ENCODE assay signal across 8 cellular contexts in genomic region chr22:46057762-46058420, GRCh38.
A peak's percentile ranks its signal among the peaks of the same experiment; 100 is the strongest.
DNase-seq lines count a peak whose midpoint lies in the region; ATAC-seq and TF ChIP-seq lines count a peak whose summit lies in the region.

No MANE protein-coding gene starts in this region.

- peak overlapping the region; percentile 69 for H3K4me3 ChIP-seq in CD4-positive, CD25-positive, alpha-beta regulatory T cell (ENCODE audit: low read depth, low read length)
- H3K4me3 ChIP-seq in parathyroid adenoma (ENCODE audit: low read depth, low read length) = no peak overlapping the region

- H3K27me3 Mint-ChIP-seq in CD4-positive, CD25-positive, alpha-beta regulatory T cell = no peaks in the 10 kb centered on the region
- no peaks in the 10 kb centered on the region for H3K27me3 Mint-ChIP-seq in T-helper 17 cell

- no peak for TF ChIP-seq CTCF in parathyroid adenoma (IDR thresholded peaks at IDR 0.05)

- peaks cover 37% of the 10 kb centered on the region for H3K79me2 ChIP-seq in parathyroid adenoma

- H3K36me3 Mint-ChIP-seq in CD4-positive, CD25-positive, alpha-beta regulatory T cell = peaks cover 8% of the 10 kb centered on the region
- H3K36me3 Mint-ChIP-seq in T-helper 17 cell (ENCODE audit: low read depth) = peaks cover 3% of the 10 kb centered on the region

- no peak overlapping the region for H3K9ac ChIP-seq in parathyroid adenoma

- H3K27ac ChIP-seq in CD4-positive, CD25-positive, alpha-beta regulatory T cell (ENCODE audit: insufficient read depth, low read length, poor library complexity, severe bottlenecking) = peak overlapping the region; percentile 65
- peak overlapping the region; percentile 86 for H3K27ac ChIP-seq in parathyroid adenoma

- H3K27ac Mint-ChIP-seq in CD4-positive, CD25-positive, alpha-beta regulatory T cell = peak overlapping the region; percentile 81 to 93 (median 91)
- peak overlapping the region; percentile 94 for H3K27ac Mint-ChIP-seq in T-helper 17 cell

- H3K4me2 ChIP-seq in parathyroid adenoma (ENCODE audit: low read length) = no peak overlapping the region

- H3K9me3 ChIP-seq in CD4-positive, CD25-positive, alpha-beta regulatory T cell (ENCODE audit: control insufficient read depth in 2 of 2, low read length in 2 of 2) = no peaks in the 10 kb centered on the region
- H3K9me3 ChIP-seq in T-helper 17 cell (ENCODE audit: control insufficient read depth, low read length, poor library complexity, severe bottlenecking) = no peaks in the 10 kb centered on the region
- no peaks in the 10 kb centered on the region for H3K9me3 ChIP-seq in parathyroid adenoma (ENCODE audit: control insufficient read depth, low read length)

- peak; percentile 63 to 69 for ATAC-seq in CD4-positive, CD25-positive, alpha-beta regulatory T cell (ENCODE audit: low read depth in 2 of 2)
- ATAC-seq in T-helper 17 cell (peak; percentile 75), esophagus mucosa (peak; percentile 53)

- peaks cover 3% of the 10 kb centered on the region for H3K36me3 ChIP-seq in CD4-positive, CD25-positive, alpha-beta regulatory T cell (ENCODE audit: control insufficient read depth, insufficient read depth, low read length)
- no peaks in the 10 kb centered on the region for H3K36me3 ChIP-seq in parathyroid adenoma (ENCODE audit: control insufficient read depth, insufficient read depth, low read length)

- no peaks in the 10 kb centered on the region for H3K27me3 ChIP-seq in CD4-positive, CD25-positive, alpha-beta regulatory T cell (ENCODE audit: control insufficient read depth, insufficient read depth, low read length)
- no peaks in the 10 kb centered on the region for H3K27me3 ChIP-seq in parathyroid adenoma (ENCODE audit: control insufficient read depth, insufficient read depth, low read length)

- peaks cover 0 to 52% (median 25%) of the 10 kb centered on the region in 4 donors for H3K4me1 Mint-ChIP-seq in CD4-positive, CD25-positive, alpha-beta regulatory T cell
- H3K4me1 Mint-ChIP-seq in T-helper 17 cell = peaks cover 31% of the 10 kb centered on the region

- H3K4me1 ChIP-seq in CD4-positive, CD25-positive, alpha-beta regulatory T cell (ENCODE audit: control insufficient read depth, insufficient read depth, low read length, poor library complexity, severe bottlenecking) = peaks cover 48% of the 10 kb centered on the region
- H3K4me1 ChIP-seq in parathyroid adenoma = no peaks in the 10 kb centered on the region

- no peaks in the 10 kb centered on the region for H3K9me3 Mint-ChIP-seq in CD4-positive, CD25-positive, alpha-beta regulatory T cell

- H3K4me3 Mint-ChIP-seq in CD4-positive, CD25-positive, alpha-beta regulatory T cell = peak overlapping the region; percentile 41 to 93 (median 66)
- peak overlapping the region; percentile 67 for H3K4me3 Mint-ChIP-seq in T-helper 17 cell

- peak in 2 of 3 donors; percentile 53 to 82 for DNase-seq in CD4-positive, CD25-positive, alpha-beta regulatory T cell
- DNase-seq in GM19240 (ENCODE audit: insufficient read length, low spot score) = peak; percentile 90
- DNase-seq in HS-27A (ENCODE audit: low read depth) = peak; percentile 55
- DNase-seq in T-helper 17 cell = peak in 1 of 3 donors; percentile 15
- DNase-seq in SKM-1 (lab: John Stamatoyannopoulos, UW; ENCODE audit: unreplicated experiment) = no peak
- DNase-seq in NCI-H345 (lab: John Stamatoyannopoulos, UW) = no peak

- H2AFZ ChIP-seq in parathyroid adenoma = no peak overlapping the region

Comparison
In these comparisons a context has a peak if more than half of its experiments do, and no peak if none do; other contexts are left out.
1. DNase-seq: peak in CD4-positive, CD25-positive, alpha-beta regulatory T cell (2 of 3), GM19240 (single experiment) and HS-27A (single experiment); none in SKM-1 (single experiment) and NCI-H345 (single experiment).
2. Peak in every context shown above with its lines, with median percentiles within 50 percentile points of each other: ATAC-seq.